Comparison of ENCODE assay signal across 35 cellular contexts in the genomic region with DNA sequence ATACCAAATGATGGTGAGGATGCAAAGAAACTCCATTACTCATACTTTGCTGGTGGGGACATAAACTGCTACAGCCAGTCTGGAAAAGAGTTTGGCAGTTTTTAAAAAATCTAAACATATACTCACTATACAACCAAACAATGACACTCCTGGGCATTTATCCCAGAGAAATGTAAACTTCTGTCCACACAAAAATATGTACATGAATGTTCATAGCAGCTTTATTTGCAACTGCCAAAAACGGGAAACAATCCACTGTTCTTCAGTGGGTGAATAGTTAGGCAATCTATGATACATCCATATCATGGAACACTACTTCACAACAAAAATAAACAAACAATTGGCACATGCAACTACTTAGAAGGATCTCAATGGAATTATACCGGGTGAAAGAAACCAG.
"Had no signal": no experiment of that assay in that cellular context is flagged by ENCODE, and none has a peak within 500 bp of the region (broad histone marks: within the 10 kb centered on the region; RNA-seq: fewer than 3 reads in every experiment).

No MANE protein-coding gene starts in this region.

- H3K9ac ChIP-seq: KMS-11 had no signal

- DNase-seq: Karpas-422, Kasumi-1, KG1, MM.1S, MV-4-11, NCI-H1048, NCI-H1092, NCI-H1092 treated with DMSO at 0.1 percent for 48 hours, NCI-H1105, NCI-H1105 treated with DMSO at 0.1 percent for 48 hours, NCI-H1417, NCI-H1417 treated with DMSO at 0.1 percent for 48 hours, NCI-H1436, NCI-H1436 treated with DMSO at 0.1 percent for 48 hours, NCI-H146, NCI-H1694, NCI-H1694 treated with DMSO at 0.1 percent for 48 hours, NCI-H187, NCI-H187 treated with DMSO at 0.1 percent for 48 hours, NCI-H1930, NCI-H2029, NCI-H2029 treated with DMSO at 0.1 percent for 48 hours, NCI-H2081, NCI-H2081 treated with DMSO at 0.1 percent for 48 hours, NCI-H2107, NCI-H2171, NCI-H2171 treated with DMSO at 0.1 percent for 48 hours, NCI-H2227 treated with DMSO at 0.1 percent for 48 hours, NCI-H226, NCI-H345, NCI-H446, NCI-H446 treated with DMSO at 0.1 percent for 48 hours, NCI-H510A, NCI-H510A treated with DMSO at 0.1 percent for 48 hours had no signal

- H3K4me2 ChIP-seq: KMS-11 had no signal

- H3K27ac ChIP-seq: KMS-11 had no signal
